In genomic region chr2:102356381-102356712, GRCh38 we compare ENCODE assay signal across 8 cellular contexts. TPM values are rescaled to one million over a fixed set of nuclear protein-coding genes. Genes with fewer than 3 reads are reported as not detected.
DNase-seq lines count a peak whose midpoint lies in the region; ATAC-seq and TF ChIP-seq lines count a peak whose summit lies in the region.

No MANE protein-coding gene starts in this region.

- no peaks in the 10 kb centered on the region for H3K36me3 ChIP-seq in ectodermal cell (ENCODE audit: control insufficient read depth, insufficient read depth, low read length)
- H3K36me3 ChIP-seq in neutrophil: no peaks in the 10 kb centered on the region

- no peak overlapping the region for H3K27ac ChIP-seq in ectodermal cell (ENCODE audit: insufficient read depth, low read depth, low read length, poor library complexity, severe bottlenecking)
- peak overlapping the region; percentile 87 for H3K27ac ChIP-seq in neutrophil

- ATAC-seq in HG03432 (IDR thresholded peaks at IDR 0.05; ENCODE audit: unreplicated experiment) (peak; percentile 12), GM19023 (IDR thresholded peaks at IDR 0.05; ENCODE audit: unreplicated experiment) (no peak)

- H3K27me3 ChIP-seq in ectodermal cell (ENCODE audit: control insufficient read depth, insufficient read depth, low read length, poor library complexity, severe bottlenecking) (peaks cover 25% of the 10 kb centered on the region), neutrophil (peaks cover 5% of the 10 kb centered on the region)

- no peak for DNase-seq in NCI-H2081 (lab: John Stamatoyannopoulos, UW)
- DNase-seq in NCI-H526 (lab: John Stamatoyannopoulos, UW): no peak
- no peak for DNase-seq in NCI-H526 treated with DMSO at 0.1 percent for 48 hours (lab: John Stamatoyannopoulos, UW)

- peaks cover 2% of the 10 kb centered on the region for H3K4me1 ChIP-seq in ectodermal cell (ENCODE audit: control insufficient read depth, insufficient read depth, low read length)
- H3K4me1 ChIP-seq in neutrophil (ENCODE audit: control insufficient read depth in 1 of 2, insufficient read depth in 1 of 2, low read depth in 1 of 2, low read length in 1 of 2): peaks cover 49 to 52% of the 10 kb centered on the region in 2 experiments

- WGBS in ectodermal cell, 2 experiments: 30 to 39% methylated on average over 5 to 6 of the region's 7 CpGs

- TF ChIP-seq CTCF in GM12875 (IDR thresholded peaks at IDR 0.05; ENCODE audit: borderline replicate concordance, insufficient read depth, low read depth, low read length) (no peak), neutrophil (IDR thresholded peaks at IDR 0.05) (no peak)

- H3K4me3 ChIP-seq in GM12875 (ENCODE audit: low read depth, low read length): peak overlapping the region; percentile 86
- peak overlapping the region; percentile 38 for H3K4me3 ChIP-seq in ectodermal cell (ENCODE audit: insufficient read depth, low read depth, low read length)
- peak overlapping the region; percentile 93 to 94 for H3K4me3 ChIP-seq in neutrophil (ENCODE audit: low read depth in 1 of 2, low read length in 1 of 2)

- H3K9me3 ChIP-seq in ectodermal cell (ENCODE audit: control insufficient read depth, low read length) (no peaks in the 10 kb centered on the region), neutrophil (no peaks in the 10 kb centered on the region)

RNA-seq across cellular contexts. Expression of gene IL18R1, which starts 0.8 kb away (rescaled TPM):
- not detected for polyA plus RNA-seq in ectodermal cell (2013, experiment 1 of 4)
- not detected for polyA plus RNA-seq in ectodermal cell (2013, experiment 2 of 4)
- polyA plus RNA-seq in ectodermal cell (2013, experiment 3 of 4): 0.53 TPM
- 0.16 TPM for polyA plus RNA-seq in ectodermal cell (2013, experiment 4 of 4)

RNA-seq across cellular contexts. Expression of gene IL1RL1, which starts 45.0 kb away (rescaled TPM):
- not detected for polyA plus RNA-seq in ectodermal cell (2013, experiment 1 of 4)
- polyA plus RNA-seq in ectodermal cell (2013, experiment 2 of 4): not detected
- polyA plus RNA-seq in ectodermal cell (2013, experiment 3 of 4): not detected
- not detected for polyA plus RNA-seq in ectodermal cell (2013, experiment 4 of 4)

Comparison
In these comparisons a context has a peak if more than half of its experiments do, and no peak if none do; other contexts are left out.
1. H3K4me3 ChIP-seq: peak in every context shown above with its lines; median percentile 94 in neutrophil; 86 in GM12875; 38 in ectodermal cell.